ENCODE assay signal across 18 cellular contexts in genomic region chr13:33520480-33520839, GRCh38.
DNase-seq lines count a peak whose midpoint lies in the region; TF ChIP-seq lines count a peak whose summit lies in the region.
"Had no signal": no experiment of that assay in that cellular context is flagged by ENCODE, and none has a peak within 500 bp of the region (broad histone marks: within the 10 kb centered on the region; RNA-seq: fewer than 3 reads in every experiment).

No MANE protein-coding gene starts in this region.

- TF ChIP-seq CTCF in H9 (conservative IDR thresholded peaks at IDR 0.05): no peak
- peak; percentile 20 for TF ChIP-seq CTCF in brain microvascular endothelial cell (IDR thresholded peaks at IDR 0.05; ENCODE audit: low read depth, low read length, missing control alignments)
- no peak for TF ChIP-seq CTCF in sigmoid colon (IDR thresholded peaks at IDR 0.05)

- H3K79me1 ChIP-seq in H9 (ENCODE audit: insufficient read depth, low read depth, low read length, poor library complexity, severe bottlenecking): no peaks in the 10 kb centered on the region

- DNase-seq in H9 (no peak), brain microvascular endothelial cell (no peak), sigmoid colon (no peak), RPMI8226 (no peak), RKO (ENCODE audit: low spot score) (no peak), globus pallidus (ENCODE audit: low spot score) (no peak)
- DNase-seq in activated CD4-positive, alpha-beta memory T cell treated with anti-CD3 and anti-CD28 coated beads for 36 hours: no peak
- DNase-seq: CD4-positive, alpha-beta T cell; DMS79; Karpas-422; NCI-H1417; NCI-H1930; NCI-H2171; NCI-H510A; Peyer's patch; SHP77 treated with DMSO at 0.1 percent for 48 hours had no signal

- H3K27me3 ChIP-seq in H9 (ENCODE audit: insufficient read depth, low read length) (no peaks in the 10 kb centered on the region), brain microvascular endothelial cell (replicated peaks) (no peaks in the 10 kb centered on the region), muscle layer of colon (ENCODE audit: control insufficient read depth in 1 of 2, insufficient read depth in 2 of 2, low read length in 2 of 2) (no peaks in the 10 kb centered on the region), sigmoid colon (no peaks in the 10 kb centered on the region)
- H3K27me3 ChIP-seq: Peyer's patch had no signal

- no peak overlapping the region for H4K91ac ChIP-seq in H9 (ENCODE audit: insufficient read length, low read depth, low read length)

- intact Hi-C loops in sigmoid colon (cut with DNase I): no loop called here
- intact Hi-C loops in activated CD4-positive, alpha-beta memory T cell treated with anti-CD3 and anti-CD28 coated beads for 36 hours (cut with micrococcal nuclease): no loop called here

- CTCF ChIA-PET in activated CD4-positive, alpha-beta memory T cell treated with anti-CD3 and anti-CD28 coated beads for 36 hours (lab: Charles Lee): no interaction called here

- no peak overlapping the region for H3K4ac ChIP-seq in H9 (ENCODE audit: low read depth, low read length)

- H2BK20ac ChIP-seq in H9 (ENCODE audit: low read depth, low read length, poor library complexity, severe bottlenecking): no peak overlapping the region

- H3K36me3 Mint-ChIP-seq in H9 (ENCODE audit: insufficient read depth in 1 of 3, low read depth in 3 of 3): no peaks in the 10 kb centered on the region
- no peaks in the 10 kb centered on the region for H3K36me3 Mint-ChIP-seq in activated CD4-positive, alpha-beta memory T cell treated with anti-CD3 and anti-CD28 coated beads for 36 hours

- no peak for TF ChIP-seq EP300 in sigmoid colon (IDR thresholded peaks at IDR 0.05)

- H2BK5ac ChIP-seq in H9 (ENCODE audit: insufficient read length, low read length): no peak overlapping the region

- H3K9me3 Mint-ChIP-seq in H9: no peaks in the 10 kb centered on the region
- no peaks in the 10 kb centered on the region for H3K9me3 Mint-ChIP-seq in activated CD4-positive, alpha-beta memory T cell treated with anti-CD3 and anti-CD28 coated beads for 36 hours
- H3K9me3 Mint-ChIP-seq: CD4-positive, alpha-beta T cell had no signal

- no peak overlapping the region for H2BK15ac ChIP-seq in H9 (ENCODE audit: low read depth, low read length)

- 0 out of 2 replicates have a peak overlapping the region, but pooled peaks have one; percentile 17 for H3K14ac ChIP-seq in H9 (ENCODE audit: insufficient read depth, low read length)

- no peak overlapping the region for H3K56ac ChIP-seq in H9 (ENCODE audit: insufficient read length, low read depth, low read length)

- no peak overlapping the region for H3K27ac ChIP-seq in H9 (ENCODE audit: insufficient read length, low read depth, low read length)
- peak overlapping the region; percentile 73 for H3K27ac ChIP-seq in brain microvascular endothelial cell
- H3K27ac ChIP-seq in muscle layer of colon (ENCODE audit: low read depth, low read length): peak overlapping the region; percentile 9
- peak overlapping the region in 3 of 4 donors; percentile 17 to 69 (median 52) for H3K27ac ChIP-seq in sigmoid colon
- H3K27ac ChIP-seq: Peyer's patch had no signal

- no peak overlapping the region for H4K8ac ChIP-seq in H9 (replicated peaks; ENCODE audit: insufficient read length, low read depth, low read length)

- H3K4me3 ChIP-seq in brain microvascular endothelial cell (ENCODE audit: low read depth, low read length): no peak overlapping the region
- no peak overlapping the region for H3K4me3 ChIP-seq in muscle layer of colon (ENCODE audit: low read depth in 1 of 2, low read length in 2 of 2)
- no peak overlapping the region for H3K4me3 ChIP-seq in sigmoid colon
- H3K4me3 ChIP-seq: Peyer's patch had no signal

- peak overlapping the region in 2 of 3 experiments; percentile 15 to 66; a peak in 2 of 7 replicates for H3K27ac Mint-ChIP-seq in H9
- H3K27ac Mint-ChIP-seq in activated CD4-positive, alpha-beta memory T cell treated with anti-CD3 and anti-CD28 coated beads for 36 hours: no peak overlapping the region
- H3K27ac Mint-ChIP-seq: B cell; CD4-positive, alpha-beta T cell had no signal

- H3K18ac ChIP-seq in H9 (ENCODE audit: insufficient read length, low read depth, low read length): no peak overlapping the region

- no CpG with 5 or more reads among the region's 5 CpGs for WGBS in H9 (ENCODE audit: extremely low coverage, insufficient read length, low lambda C conversion rate)
- 88 to 90% methylated on average over 5 of the region's 5 CpGs for WGBS in sigmoid colon, 2 donors

- H3K23me2 ChIP-seq in H9 (ENCODE audit: insufficient read length, low read depth, low read length, poor library complexity, severe bottlenecking): no peaks in the 10 kb centered on the region

- no peak overlapping the region for H2AK5ac ChIP-seq in H9 (ENCODE audit: insufficient read length, low read length)

- no peak overlapping the region for H3T11ph ChIP-seq in H9 (ENCODE audit: low read length)

- H2BK120ac ChIP-seq in H9 (ENCODE audit: low read depth, low read length, poor library complexity, severe bottlenecking): no peak overlapping the region

- no peak overlapping the region for H2AFZ ChIP-seq in H9 (ENCODE audit: low read length)

- no peak overlapping the region for H3K4me2 ChIP-seq in H9 (ENCODE audit: insufficient read depth, insufficient read length, low read length)

- no peaks in the 10 kb centered on the region for H3K79me2 ChIP-seq in H9 (ENCODE audit: insufficient read depth, low read length)

- POLR2A ChIA-PET in activated CD4-positive, alpha-beta memory T cell treated with anti-CD3 and anti-CD28 coated beads for 36 hours (lab: Charles Lee): no interaction called here

- no peaks in the 10 kb centered on the region for H3K27me3 Mint-ChIP-seq in H9 (ENCODE audit: low read depth)
- H3K27me3 Mint-ChIP-seq in activated CD4-positive, alpha-beta memory T cell treated with anti-CD3 and anti-CD28 coated beads for 36 hours: no peaks in the 10 kb centered on the region
- H3K27me3 Mint-ChIP-seq: B cell; CD4-positive, alpha-beta T cell had no signal

- peaks cover 41 to 43% of the 10 kb centered on the region in 2 experiments for H3K4me1 Mint-ChIP-seq in H9
- H3K4me1 Mint-ChIP-seq in activated CD4-positive, alpha-beta memory T cell treated with anti-CD3 and anti-CD28 coated beads for 36 hours (ENCODE audit: low read depth): no peaks in the 10 kb centered on the region

- H3K9ac ChIP-seq in H9 (ENCODE audit: extremely low read depth, insufficient read length, low read length) (no peak overlapping the region), muscle layer of colon (ENCODE audit: low read length) (no peak overlapping the region)

- H3K4me1 ChIP-seq in H9 (ENCODE audit: insufficient read depth, low read length): peaks cover 9% of the 10 kb centered on the region; the same call in 1 of the 2 replicates
- peaks cover 11% of the 10 kb centered on the region for H3K4me1 ChIP-seq in muscle layer of colon (ENCODE audit: insufficient read depth, low read length)
- H3K4me1 ChIP-seq in sigmoid colon: peaks cover 0 to 36% (median 13%) of the 10 kb centered on the region in 4 donors
- H3K4me1 ChIP-seq: Peyer's patch had no signal

- no peak overlapping the region for H3K4me3 Mint-ChIP-seq in H9
- no peak overlapping the region for H3K4me3 Mint-ChIP-seq in activated CD4-positive, alpha-beta memory T cell treated with anti-CD3 and anti-CD28 coated beads for 36 hours
- H3K4me3 Mint-ChIP-seq: B cell; CD4-positive, alpha-beta T cell had no signal

- H3K23ac ChIP-seq in H9 (ENCODE audit: insufficient read length, low read depth, low read length): no peak overlapping the region

- H4K5ac ChIP-seq in H9 (ENCODE audit: insufficient read length, low read depth, low read length): no peak overlapping the region

- in situ Hi-C loops in brain microvascular endothelial cell (cut with HindIII; ENCODE audit: low pct_ligation_motif_present, low sequenced_read_pairs): no loop called here

- no peak overlapping the region for H2BK12ac ChIP-seq in H9 (ENCODE audit: insufficient read length, low read depth, low read length)

- H3K36me3 ChIP-seq in brain microvascular endothelial cell (replicated peaks) (no peaks in the 10 kb centered on the region), muscle layer of colon (ENCODE audit: insufficient read depth, low read length) (no peaks in the 10 kb centered on the region), sigmoid colon (no peaks in the 10 kb centered on the region)
- H3K36me3 ChIP-seq: Peyer's patch had no signal

- H3K9me3 ChIP-seq in H9 (ENCODE audit: control insufficient read depth, low read depth, low read length): no peaks in the 10 kb centered on the region
- no peaks in the 10 kb centered on the region for H3K9me3 ChIP-seq in muscle layer of colon (ENCODE audit: low read length)
- no peaks in the 10 kb centered on the region for H3K9me3 ChIP-seq in sigmoid colon
- H3K9me3 ChIP-seq: Peyer's patch had no signal

- H4K20me1 ChIP-seq in H9 (ENCODE audit: control insufficient read depth, insufficient read depth, insufficient read length): no peaks in the 10 kb centered on the region

- no peak for TF ChIP-seq POLR2A in sigmoid colon (IDR thresholded peaks at IDR 0.05)
